Comparison of ENCODE assay signal across 21 cellular contexts in genomic region chr13:62113145-62113544, GRCh38.
DNase-seq lines count a peak whose midpoint lies in the region; TF ChIP-seq lines count a peak whose summit lies in the region.
"Had no signal": no experiment of that assay in that cellular context is flagged by ENCODE, and none has a peak within 500 bp of the region (broad histone marks: within the 10 kb centered on the region; RNA-seq: fewer than 3 reads in every experiment).

No MANE protein-coding gene starts in this region.

- in situ Hi-C loops in astrocyte of the spinal cord (cut with HindIII; ENCODE audit: low sequenced_read_pairs) = no loop called here

- no peak overlapping the region for H3K9ac ChIP-seq in Karpas-422 (ENCODE audit: low read length)

- peak overlapping the region; percentile 94 for H2AFZ ChIP-seq in Karpas-422 (ENCODE audit: low read length)
- H2AFZ ChIP-seq: GM23338, PC-9 had no signal

- no peaks in the 10 kb centered on the region for H3K9me3 ChIP-seq in Karpas-422 (ENCODE audit: low read length)

- H3K4me3 ChIP-seq in Karpas-422 (ENCODE audit: low read length) (no peak overlapping the region), astrocyte of the spinal cord (ENCODE audit: low read depth, low read length) (no peak overlapping the region)
- H3K4me3 ChIP-seq: GM23338, PC-9, SJSA1 had no signal

- no peak for TF ChIP-seq CTCF in astrocyte of the spinal cord (IDR thresholded peaks at IDR 0.05; ENCODE audit: low read depth, low read length)

- no peak overlapping the region for H3K4me2 ChIP-seq in Karpas-422 (ENCODE audit: low read depth, low read length, poor library complexity, severe bottlenecking)
- H3K4me2 ChIP-seq: GM23338, PC-9 had no signal

- H3K4me1 ChIP-seq in Karpas-422 (ENCODE audit: low read length) = peaks cover 4% of the 10 kb centered on the region
- H3K4me1 ChIP-seq: SJSA1 had no signal

- no peak overlapping the region for H3K27ac ChIP-seq in Karpas-422 (ENCODE audit: low read length)
- H3K27ac ChIP-seq: PC-9, SJSA1 had no signal

- peak; percentile 23 for DNase-seq in ELR (ENCODE audit: low read depth)
- no peak for DNase-seq in Karpas-422
- peak; percentile 5 for DNase-seq in astrocyte of the spinal cord (ENCODE audit: low read depth, low spot score)
- DNase-seq in non-pigmented ciliary epithelial cell (ENCODE audit: low read depth) = peak; percentile 10
- DNase-seq in hepatic stellate cell (ENCODE audit: low spot score) = no peak
- DNase-seq in HuH-7 (ENCODE audit: low spot score) = no peak
- DNase-seq in T1000 (lab: John Stamatoyannopoulos, UW) = no peak
- DNase-seq: Calu3; CD4-positive, alpha-beta memory T cell; DND-41; GDM1; KG1; NCI-H1048; NCI-H146; NCI-H2081 treated with DMSO at 0.1 percent for 48 hours; NCI-H446; NCI-H774; PC-9; SW 1271 had no signal

- no peaks in the 10 kb centered on the region for H4K20me1 ChIP-seq in Karpas-422 (ENCODE audit: insufficient read depth, low read depth, low read length)

- no peaks in the 10 kb centered on the region for H3K27me3 ChIP-seq in Karpas-422 (ENCODE audit: low read length)
- H3K27me3 ChIP-seq: SJSA1 had no signal

- no peaks in the 10 kb centered on the region for H3K9me2 ChIP-seq in Karpas-422 (replicated peaks; ENCODE audit: insufficient read depth, low read length)

- no peaks in the 10 kb centered on the region for H3K79me2 ChIP-seq in Karpas-422 (ENCODE audit: low read length)

- no peaks in the 10 kb centered on the region for H3K36me3 ChIP-seq in Karpas-422 (ENCODE audit: insufficient read depth, low read length)
- H3K36me3 ChIP-seq: SJSA1 had no signal

Comparison
In these comparisons a context has a peak if more than half of its experiments do, and no peak if none do; other contexts are left out.
1. DNase-seq: peak in ELR (single experiment), astrocyte of the spinal cord (single experiment) and non-pigmented ciliary epithelial cell (single experiment); none in Karpas-422 (single experiment), hepatic stellate cell (single experiment), HuH-7 (single experiment) and T1000 (single experiment).